In genomic region chr11:100578966-100579365, GRCh38 we compare ENCODE assay signal across 1 cellular context.
TF ChIP-seq lines count a peak whose summit lies in the region.

No MANE protein-coding gene starts in this region.

TF ChIP-seq in H1, 55 proteins besides CTCF, POLR2A, EP300 and RAD21:
- TF ChIP-seq JUN (IDR thresholded peaks at IDR 0.05; ENCODE audit: low read depth, low read length) (peak; percentile 61; the same call in 1 of the 2 replicates), JUND (IDR thresholded peaks at IDR 0.05; ENCODE audit: low read length) (peak; percentile 82), HDAC2 (IDR thresholded peaks at IDR 0.05; ENCODE audit: borderline replicate concordance in 1 of 2, low read depth in 2 of 2, low read length in 2 of 2) (no peak)
